Comparison of ENCODE assay signal across 20 cellular contexts in the genomic region with DNA sequence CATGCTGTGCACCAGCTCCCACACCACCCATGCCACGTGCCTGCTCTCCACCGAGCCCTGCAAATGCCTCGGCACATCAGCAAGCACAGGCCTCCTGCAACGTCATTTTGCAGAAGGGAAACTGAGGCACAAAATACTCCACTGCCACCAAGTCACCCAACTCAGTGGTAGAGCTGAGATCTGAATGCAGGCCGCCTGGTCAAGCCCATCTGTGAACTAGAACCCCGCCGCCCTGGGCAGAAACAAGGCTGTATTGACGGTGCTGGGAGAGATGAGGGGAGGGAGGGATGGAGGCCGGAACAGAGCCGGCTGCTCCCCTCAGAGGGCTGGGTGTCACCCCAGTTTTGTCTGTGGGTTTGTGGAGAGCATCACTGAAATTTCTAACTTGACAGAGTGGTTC.
DNase-seq lines count a peak whose midpoint lies in the region; ATAC-seq, FAIRE-seq and TF ChIP-seq lines count a peak whose summit lies in the region.
"Had no signal": no experiment of that assay in that cellular context is flagged by ENCODE, and none has a peak within 500 bp of the region (broad histone marks: within the 10 kb centered on the region; RNA-seq: fewer than 3 reads in every experiment).

No MANE protein-coding gene starts in this region.

- no peaks in the 10 kb centered on the region for H3K4me1 Mint-ChIP-seq in IgD-negative memory B cell

- TF ChIP-seq CTCF in WERI-Rb-1 (IDR thresholded peaks at IDR 0.05; ENCODE audit: low read depth, low read length) (no peak), kidney (IDR thresholded peaks at IDR 0.05; ENCODE audit: borderline replicate concordance, extremely low read depth, insufficient read depth) (no peak), psoas muscle (IDR thresholded peaks at IDR 0.05) (no peak)

- H3K27me3 ChIP-seq in WERI-Rb-1 (ENCODE audit: insufficient read depth, low read depth, severe bottlenecking) (no peaks in the 10 kb centered on the region), psoas muscle (ENCODE audit: insufficient read depth in 3 of 3, low read length in 2 of 3) (peaks cover 0 to 20% (median 9%) of the 10 kb centered on the region in 3 donors)

- H3K27ac Mint-ChIP-seq in IgD-negative memory B cell: peak overlapping the region in 2 of 3 donors; percentile 35 to 62
- H3K27ac Mint-ChIP-seq: activated T-helper 17 cell treated with anti-CD3 and anti-CD28 coated beads, Interleukin-2, amount 50 U/mL, for 72 hours had no signal

- peak overlapping the region; percentile 76 for H3K27ac ChIP-seq in WERI-Rb-1
- H3K27ac ChIP-seq in kidney (ENCODE audit: low read depth in 2 of 2, low read length in 2 of 2): no peak overlapping the region
- no peak overlapping the region for H3K27ac ChIP-seq in psoas muscle
- H3K27ac ChIP-seq: SJSA1 had no signal

- no peak overlapping the region for H3K4me3 Mint-ChIP-seq in IgD-negative memory B cell
- H3K4me3 Mint-ChIP-seq: activated T-helper 17 cell treated with anti-CD3 and anti-CD28 coated beads, Interleukin-2, amount 50 U/mL, for 72 hours had no signal

- H3K4me1 ChIP-seq in kidney (ENCODE audit: control insufficient read depth in 1 of 2, insufficient read depth in 1 of 2, low read depth in 1 of 2, low read length in 2 of 2) (peaks cover 0 to 8% of the 10 kb centered on the region in 2 donors), psoas muscle (peaks cover 8% of the 10 kb centered on the region)
- H3K4me1 ChIP-seq: SJSA1 had no signal

- H3K4me3 ChIP-seq in WERI-Rb-1 (ENCODE audit: low read depth, low read length) (no peak overlapping the region), kidney (ENCODE audit: low read length in 2 of 2) (no peak overlapping the region), psoas muscle (no peak overlapping the region)
- H3K4me3 ChIP-seq: SJSA1 had no signal

- H3K9ac ChIP-seq in kidney (ENCODE audit: low read length in 2 of 2): no peak overlapping the region

- 84 to 92% (median 84%) methylated on average over 10 of the region's 10 CpGs for WGBS in psoas muscle, 3 donors

- ATAC-seq in psoas muscle (no peak), HG03442 (IDR thresholded peaks at IDR 0.05; ENCODE audit: unreplicated experiment) (no peak), GM19397 (IDR thresholded peaks at IDR 0.05; ENCODE audit: unreplicated experiment) (no peak)
- ATAC-seq: activated T-helper 17 cell treated with anti-CD3 and anti-CD28 coated beads, Interleukin-2, amount 50 U/mL, for 72 hours had no signal

- H3K36me3 ChIP-seq in WERI-Rb-1 (no peaks in the 10 kb centered on the region), kidney (ENCODE audit: control insufficient read depth in 1 of 2, insufficient read depth in 2 of 2, low read length in 2 of 2) (no peaks in the 10 kb centered on the region), psoas muscle (ENCODE audit: insufficient read depth in 1 of 2, low read depth in 1 of 2) (no peaks in the 10 kb centered on the region)
- H3K36me3 ChIP-seq: SJSA1 had no signal

- H3K9me3 Mint-ChIP-seq in IgD-negative memory B cell: no peaks in the 10 kb centered on the region
- H3K9me3 Mint-ChIP-seq: activated T-helper 17 cell treated with anti-CD3 and anti-CD28 coated beads, Interleukin-2, amount 50 U/mL, for 72 hours had no signal

- peaks cover 8% of the 10 kb centered on the region for H3K36me3 Mint-ChIP-seq in IgD-negative memory B cell

- no peaks in the 10 kb centered on the region for H3K27me3 Mint-ChIP-seq in IgD-negative memory B cell
- H3K27me3 Mint-ChIP-seq: activated T-helper 17 cell treated with anti-CD3 and anti-CD28 coated beads, Interleukin-2, amount 50 U/mL, for 72 hours had no signal

- H3K9me3 ChIP-seq in WERI-Rb-1 (ENCODE audit: severe bottlenecking): no peaks in the 10 kb centered on the region
- no peaks in the 10 kb centered on the region for H3K9me3 ChIP-seq in kidney (ENCODE audit: control insufficient read depth in 1 of 2, low read length in 2 of 2)
- no peaks in the 10 kb centered on the region for H3K9me3 ChIP-seq in psoas muscle

- FAIRE-seq in kidney (lab: Jason Lieb, UNC): no peak
- FAIRE-seq: bronchial epithelial cell, GM19239 had no signal

- DNase-seq in WERI-Rb-1 (no peak), kidney (peak; percentile 44), psoas muscle (peak; percentile 10 to 35), NCI-H1105 (lab: John Stamatoyannopoulos, UW) (no peak)
- DNase-seq: AML-193; Calu3; effector CD8-positive, alpha-beta T cell; EL; hippocampal formation; Karpas-422; NCI-H1417 treated with DMSO at 0.1 percent for 48 hours; NCI-H748 treated with DMSO at 0.1 percent for 48 hours; stimulated activated CD4-positive, alpha-beta T cell treated with anti-CD3 and anti-CD28 coated beads, Interleukin-4, amount 100 ng/mL, for 24 hours had no signal

- intact Hi-C loops in kidney (cut with DNase I): no loop called here
- intact Hi-C loops in psoas muscle (cut with DNase I): no loop called here

Comparison
In these comparisons a context has a peak if more than half of its experiments do, and no peak if none do; other contexts are left out.
1. DNase-seq: peak in kidney (single experiment) and psoas muscle (2 of 2); none in WERI-Rb-1 (single experiment) and NCI-H1105 (single experiment).